In genomic region chr1:173601588-173601987, GRCh38 we compare ENCODE assay signal across 16 cellular contexts. TPM values are rescaled to one million over a fixed set of nuclear protein-coding genes. Genes with fewer than 3 reads are reported as not detected.
DNase-seq lines count a peak whose midpoint lies in the region; ATAC-seq, FAIRE-seq and TF ChIP-seq lines count a peak whose summit lies in the region.
"Had no signal": no experiment of that assay in that cellular context is flagged by ENCODE, and none has a peak within 500 bp of the region (broad histone marks: within the 10 kb centered on the region; RNA-seq: fewer than 3 reads in every experiment).

No MANE protein-coding gene starts in this region.

- ATAC-seq in HG03095 (IDR thresholded peaks at IDR 0.05; ENCODE audit: unreplicated experiment) (peak; percentile 55), PC-3 (no peak; the same call in 1 of the 2 replicates), GM18498 (IDR thresholded peaks at IDR 0.05; ENCODE audit: unreplicated experiment) (no peak)
- ATAC-seq: mucosa of descending colon had no signal

- no peak overlapping the region for H3K9ac ChIP-seq in PC-3 (ENCODE audit: low read length)

- POLR2A ChIA-PET in CD8-positive, alpha-beta memory T cell (lab: Charles Lee): no interaction called here
- POLR2A ChIA-PET in PC-3 (lab: Charles Lee; ENCODE audit: unreplicated experiment): no interaction called here

- H2AFZ ChIP-seq in PC-3 (ENCODE audit: low read length): 0 out of 2 replicates have a peak overlapping the region, but pooled peaks have one; percentile 3

- no peak overlapping the region for H3K4me3 ChIP-seq in CD8-positive, alpha-beta memory T cell (ENCODE audit: low read length)
- no peak overlapping the region for H3K4me3 ChIP-seq in PC-3 (ENCODE audit: low read length)
- H3K4me3 ChIP-seq: mucosa of descending colon, uterus had no signal

- H3K79me2 ChIP-seq in PC-3 (ENCODE audit: low read length): no peaks in the 10 kb centered on the region

- H3K27ac Mint-ChIP-seq in CD8-positive, alpha-beta memory T cell: peak overlapping the region in 2 of 8 donors; percentile 13 to 59

- H3K27ac ChIP-seq in CD8-positive, alpha-beta memory T cell (ENCODE audit: low read depth, low read length): no peak overlapping the region
- H3K27ac ChIP-seq in PC-3 (ENCODE audit: low read length): no peak overlapping the region
- H3K27ac ChIP-seq: uterus had no signal

- DNase-seq in CD8-positive, alpha-beta memory T cell: no peak
- DNase-seq in GM20000 (ENCODE audit: low spot score) (peak; percentile 15), PC-3 (no peak), T-helper 1 cell (no peak), H54 (ENCODE audit: insufficient read length, low spot score) (no peak), HuH-7 (ENCODE audit: low spot score) (no peak)
- DNase-seq: activated CD8-positive, alpha-beta memory T cell treated with anti-CD3 and anti-CD28 coated beads, Interleukin-2, amount 50 U/mL, for 48 hours; amniotic stem cell; DMS 273 treated with DMSO at 0.1 percent for 48 hours; mucosa of descending colon; NCI-H2171; uterus had no signal

- no peak for TF ChIP-seq POLR2A in H54 (IDR thresholded peaks at IDR 0.05; ENCODE audit: low read depth, low read length)

- H3K9me3 ChIP-seq in CD8-positive, alpha-beta memory T cell (ENCODE audit: low read length): no peaks in the 10 kb centered on the region
- H3K9me3 ChIP-seq in PC-3 (ENCODE audit: low read length): 0 out of 2 replicates have a peak, but pooled peaks cover 3% of the 10 kb centered on the region
- H3K9me3 ChIP-seq: mucosa of descending colon, uterus had no signal

- H3K27me3 ChIP-seq in CD8-positive, alpha-beta memory T cell (ENCODE audit: insufficient read depth, low read length, poor library complexity, severe bottlenecking): no peaks in the 10 kb centered on the region
- no peaks in the 10 kb centered on the region for H3K27me3 ChIP-seq in PC-3 (ENCODE audit: low read length)
- H3K27me3 ChIP-seq: uterus had no signal

- CTCF ChIA-PET in CD8-positive, alpha-beta memory T cell (lab: Charles Lee): no interaction called here
- CTCF ChIA-PET in PC-3 (lab: Charles Lee): no interaction called here

- FAIRE-seq in H54 (lab: Jason Lieb, UNC): no peak

- TF ChIP-seq CTCF in GM20000 (IDR thresholded peaks at IDR 0.05; ENCODE audit: extremely low read depth, missing control alignments): no peak
- TF ChIP-seq CTCF in PC-3 (conservative IDR thresholded peaks at IDR 0.05; ENCODE audit: low read depth, low read length): no peak

- no peak overlapping the region for H3K4me2 ChIP-seq in PC-3 (ENCODE audit: low read length)

- H3F3A ChIP-seq in PC-3 (ENCODE audit: low read length, unreplicated experiment): no peaks in the 10 kb centered on the region

- no peaks in the 10 kb centered on the region for H4K20me1 ChIP-seq in PC-3 (ENCODE audit: low read length)

- H3K9me3 Mint-ChIP-seq in CD8-positive, alpha-beta memory T cell: no peaks in the 10 kb centered on the region

- H3K36me3 ChIP-seq in CD8-positive, alpha-beta memory T cell (ENCODE audit: insufficient read depth, low read length): no peaks in the 10 kb centered on the region
- H3K36me3 ChIP-seq in PC-3 (ENCODE audit: low read depth, low read length): no peaks in the 10 kb centered on the region
- H3K36me3 ChIP-seq: uterus had no signal

- peak overlapping the region in 6 of 7 donors; percentile 3 to 55 (median 32) for H3K4me3 Mint-ChIP-seq in CD8-positive, alpha-beta memory T cell

- peaks cover 6 to 9% of the 10 kb centered on the region in 2 donors for H3K27me3 Mint-ChIP-seq in CD8-positive, alpha-beta memory T cell

- H3K36me3 Mint-ChIP-seq in CD8-positive, alpha-beta memory T cell: no peaks in the 10 kb centered on the region

- BruUV-seq in PC-3 (replicated peaks; lab: Mats Ljungman, UMichigan): no TSS peak

- H3K4me1 ChIP-seq in CD8-positive, alpha-beta memory T cell (ENCODE audit: insufficient read depth, low read length): no peaks in the 10 kb centered on the region
- H3K4me1 ChIP-seq in PC-3 (ENCODE audit: insufficient read depth, low read length): no peaks in the 10 kb centered on the region
- H3K4me1 ChIP-seq: uterus had no signal

- intact Hi-C loops in PC-3 (cut with micrococcal nuclease): no loop called here

- peaks cover 7 to 11% (median 8%) of the 10 kb centered on the region in 3 donors for H3K4me1 Mint-ChIP-seq in CD8-positive, alpha-beta memory T cell

- no peaks in the 10 kb centered on the region for H3K9me2 ChIP-seq in PC-3 (replicated peaks; ENCODE audit: low read length)

RNA-seq across cellular contexts. Expression of gene SLC9C2, which starts 1.3 kb away (rescaled TPM):
- not detected for total RNA-seq in CD8-positive, alpha-beta memory T cell
- polyA plus RNA-seq in CD8-positive, alpha-beta memory T cell: not detected
- not detected in 2 replicates for total RNA-seq in PC-3 (2014; rRNA removed)
- total RNA-seq: dermis microvascular lymphatic vessel endothelial cell, mucosa of descending colon, posterior vena cava had no signal

RNA-seq across cellular contexts. Expression of gene TEX50, which starts 33.5 kb away (rescaled TPM):
- total RNA-seq in CD8-positive, alpha-beta memory T cell: not detected
- not detected for polyA plus RNA-seq in CD8-positive, alpha-beta memory T cell
- not detected in 2 replicates for total RNA-seq in PC-3 (2014; rRNA removed)
- total RNA-seq: dermis microvascular lymphatic vessel endothelial cell, mucosa of descending colon, posterior vena cava, uterus had no signal
